Comparison of ENCODE assay signal across 8 cellular contexts in the genomic region with DNA sequence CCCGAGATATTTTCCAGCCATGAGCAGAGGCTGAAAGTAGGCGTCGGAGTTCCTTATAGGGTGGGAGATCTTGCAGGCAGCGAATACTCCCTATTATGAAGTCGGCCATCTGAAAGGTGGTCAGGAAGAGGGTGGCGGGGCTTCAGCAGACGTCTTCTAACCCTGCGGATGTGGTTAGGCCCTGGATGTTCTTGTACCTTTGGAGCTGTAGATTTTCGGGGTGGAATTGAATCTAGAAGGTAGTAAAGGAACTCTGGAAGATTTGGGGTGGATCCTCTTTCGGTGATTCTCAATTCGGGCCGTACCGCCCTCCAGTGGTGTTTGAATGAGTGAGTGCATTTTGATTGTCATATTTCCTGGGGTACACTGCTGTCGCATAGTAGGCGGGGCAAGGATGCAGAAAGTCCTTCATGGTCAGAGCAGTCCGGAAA. TPM values are rescaled to one million over a fixed set of nuclear protein-coding genes. Genes with fewer than 3 reads are reported as not detected.
A peak's percentile ranks its signal among the peaks of the same experiment; 100 is the strongest.
DNase-seq lines count a peak whose midpoint lies in the region; ATAC-seq and TF ChIP-seq lines count a peak whose summit lies in the region.

No MANE protein-coding gene starts in this region.

- no peak for TF ChIP-seq POLR2A in suprapubic skin (IDR thresholded peaks at IDR 0.05)

- H3K18ac ChIP-seq in neuronal stem cell (ENCODE audit: low read length): peak overlapping the region; percentile 95

- H3K14ac ChIP-seq in neuronal stem cell (ENCODE audit: low read length): no peak overlapping the region

- H3K27ac Mint-ChIP-seq in activated T-helper 17 cell treated with anti-CD3 and anti-CD28 coated beads, Interleukin-2, amount 50 U/mL, for 72 hours: no peak overlapping the region

- H3K4me1 ChIP-seq in KMS-11 (ENCODE audit: low read depth, poor library complexity, severe bottlenecking) (peaks cover 24% of the 10 kb centered on the region), neuronal stem cell (ENCODE audit: control insufficient read depth in 2 of 2, insufficient read depth in 1 of 2, low read depth in 1 of 2, low read length in 2 of 2) (peaks cover 0 to 3% of the 10 kb centered on the region in 2 donors), suprapubic skin (peaks cover 23% of the 10 kb centered on the region)

- peaks cover 0 to 1% of the 10 kb centered on the region in 2 donors for H3K9me3 ChIP-seq in neuronal stem cell (replicated peaks in 1 of 2; ENCODE audit: control insufficient read depth in 2 of 2, insufficient read depth in 1 of 2, low read depth in 1 of 2, low read length in 2 of 2)
- no peaks in the 10 kb centered on the region for H3K9me3 ChIP-seq in suprapubic skin

- peak; percentile 82 for TF ChIP-seq CTCF in KMS-11 (conservative IDR thresholded peaks at IDR 0.05; ENCODE audit: low read depth, low read length)
- peak in 1 of 2 donors; percentile 54 for TF ChIP-seq CTCF in suprapubic skin (IDR thresholded peaks at IDR 0.05)

- H3K27me3 ChIP-seq in KMS-11 (ENCODE audit: insufficient read depth, low read depth) (no peaks in the 10 kb centered on the region), neuronal stem cell (ENCODE audit: control insufficient read depth in 3 of 3, insufficient read depth in 3 of 3, low read depth in 1 of 3, low read length in 3 of 3) (no peaks in the 10 kb centered on the region), suprapubic skin (no peaks in the 10 kb centered on the region)

- H2AK5ac ChIP-seq in neuronal stem cell (ENCODE audit: low read depth, low read length): peak overlapping the region; percentile 51

- DNase-seq in ELF-1 (ENCODE audit: low read depth, low spot score) (peak; percentile 69), RKO (ENCODE audit: low spot score) (peak; percentile 91), fibroblast of the conjunctiva (ENCODE audit: low read depth) (peak; percentile 36), neuronal stem cell (ENCODE audit: low spot score) (peak; percentile 56), suprapubic skin (ENCODE audit: low spot score in 2 of 2) (peak in 1 of 2 donors; percentile 68)

- H4K91ac ChIP-seq in neuronal stem cell (ENCODE audit: low read depth, low read length, poor library complexity): no peak overlapping the region

- peak overlapping the region; percentile 90 for H2AFZ ChIP-seq in KMS-11 (ENCODE audit: low read depth)
- H2AFZ ChIP-seq in neuronal stem cell (ENCODE audit: low read length): peak overlapping the region; percentile 89

- H3K4me3 ChIP-seq in KMS-11 (IDR thresholded peaks at IDR 0.05; ENCODE audit: insufficient read depth, low read depth, low read length): peak overlapping the region; percentile 84
- H3K4me3 ChIP-seq in neuronal stem cell (ENCODE audit: low read length in 2 of 2): peak overlapping the region; percentile 68 to 88
- peak overlapping the region; percentile 73 for H3K4me3 ChIP-seq in suprapubic skin

- peaks cover 58% of the 10 kb centered on the region for H3K79me2 ChIP-seq in KMS-11 (ENCODE audit: insufficient read depth, low read depth)

- no peaks in the 10 kb centered on the region for H3K9me3 Mint-ChIP-seq in activated T-helper 17 cell treated with anti-CD3 and anti-CD28 coated beads, Interleukin-2, amount 50 U/mL, for 72 hours

- H4K8ac ChIP-seq in neuronal stem cell (ENCODE audit: low read depth, low read length): peak overlapping the region; percentile 83

- peaks cover 13% of the 10 kb centered on the region; the same call in 1 of the 2 replicates for H4K20me1 ChIP-seq in KMS-11 (ENCODE audit: insufficient read depth)

- H2BK15ac ChIP-seq in neuronal stem cell (ENCODE audit: low read length): no peak overlapping the region

- WGBS in neuronal stem cell (ENCODE audit: extremely low coverage in 2 of 2, insufficient read length in 2 of 2, insufficient replicate concordance in 1 of 2), 2 donors: no CpG with 5 or more reads among the region's 16 CpGs
- under 1% methylated on average over 16 of the region's 16 CpGs for WGBS in suprapubic skin

- no peak overlapping the region for H3K4ac ChIP-seq in neuronal stem cell (ENCODE audit: low read length)

- H3K27ac ChIP-seq in KMS-11 (peak overlapping the region; percentile 97), neuronal stem cell (replicated peaks; ENCODE audit: low read length) (peak overlapping the region; percentile 89), suprapubic skin (peak overlapping the region; percentile 95)

- no peak for TF ChIP-seq EP300 in suprapubic skin (IDR thresholded peaks at IDR 0.05)

- H2BK12ac ChIP-seq in neuronal stem cell (ENCODE audit: low read length): no peak overlapping the region

- peaks cover 19% of the 10 kb centered on the region for H3K36me3 Mint-ChIP-seq in activated T-helper 17 cell treated with anti-CD3 and anti-CD28 coated beads, Interleukin-2, amount 50 U/mL, for 72 hours (ENCODE audit: low read depth)

- peaks cover 3% of the 10 kb centered on the region for H3K79me1 ChIP-seq in neuronal stem cell (ENCODE audit: low read depth, low read length)

- H2BK5ac ChIP-seq in neuronal stem cell (ENCODE audit: low read length): peak overlapping the region; percentile 57

- H3K23ac ChIP-seq in neuronal stem cell (ENCODE audit: low read depth, low read length, poor library complexity): peak overlapping the region; percentile 45

- H3K4me3 Mint-ChIP-seq in activated T-helper 17 cell treated with anti-CD3 and anti-CD28 coated beads, Interleukin-2, amount 50 U/mL, for 72 hours: no peak overlapping the region

- peaks cover 18% of the 10 kb centered on the region for H3K4me1 Mint-ChIP-seq in activated T-helper 17 cell treated with anti-CD3 and anti-CD28 coated beads, Interleukin-2, amount 50 U/mL, for 72 hours

- H3K9ac ChIP-seq in KMS-11 (peak overlapping the region; percentile 99), neuronal stem cell (ENCODE audit: low read depth, low read length, poor library complexity) (peak overlapping the region; percentile 97)

- H3K36me3 ChIP-seq in KMS-11 (ENCODE audit: insufficient read depth) (no peaks in the 10 kb centered on the region; the same call in 1 of the 2 replicates), neuronal stem cell (replicated peaks in 1 of 2; ENCODE audit: control insufficient read depth in 2 of 2, insufficient read depth in 2 of 2, low read length in 2 of 2) (peaks cover 0 to 22% of the 10 kb centered on the region in 2 donors), suprapubic skin (no peaks in the 10 kb centered on the region)

- no peak overlapping the region for H2BK120ac ChIP-seq in neuronal stem cell (ENCODE audit: low read depth, low read length)

- peak overlapping the region; percentile 86 for H3K4me2 ChIP-seq in KMS-11
- peak overlapping the region; percentile 69 for H3K4me2 ChIP-seq in neuronal stem cell (ENCODE audit: insufficient read depth, low read length, poor library complexity, severe bottlenecking)

- ATAC-seq in GM21825 (IDR thresholded peaks at IDR 0.05; ENCODE audit: unreplicated experiment): peak; percentile 62
- ATAC-seq in activated T-helper 17 cell treated with anti-CD3 and anti-CD28 coated beads, Interleukin-2, amount 50 U/mL, for 72 hours (replicated peaks): peak; percentile 76

- peaks cover 6% of the 10 kb centered on the region for H3K27me3 Mint-ChIP-seq in activated T-helper 17 cell treated with anti-CD3 and anti-CD28 coated beads, Interleukin-2, amount 50 U/mL, for 72 hours

RNA-seq across cellular contexts. Expression of gene NUP205, which starts 0.6 kb away (rescaled TPM):
- total RNA-seq in activated T-helper 17 cell treated with anti-CD3 and anti-CD28 coated beads, Interleukin-2, amount 50 U/mL, for 72 hours: 100 to 1,000 TPM in 1 of 2 donors, 10 to 100 TPM in 1; 80.9 to 116 TPM
- polyA plus RNA-seq in neuronal stem cell (2013, experiment 1 of 2): 90.3 TPM
- polyA plus RNA-seq in neuronal stem cell (2013, experiment 2 of 2): 93.1 TPM
- 10 to 100 TPM; 36.9 to 53.1 (median 41.3) TPM for total RNA-seq in suprapubic skin

RNA-seq across cellular contexts. Expression of gene CNOT4, which starts 48.5 kb away (rescaled TPM):
- 10 to 100 TPM; 20.1 to 28.1 TPM for total RNA-seq in activated T-helper 17 cell treated with anti-CD3 and anti-CD28 coated beads, Interleukin-2, amount 50 U/mL, for 72 hours
- polyA plus RNA-seq in neuronal stem cell (2013, experiment 1 of 2): 25.1 TPM
- 25.6 TPM for polyA plus RNA-seq in neuronal stem cell (2013, experiment 2 of 2)
- total RNA-seq in suprapubic skin: 10 to 100 TPM; 17.2 to 32.3 (median 22.6) TPM
